ENCODE assay signal across 8 cellular contexts in genomic region chr7:106767498-106768323, GRCh38.
DNase-seq lines count a peak whose midpoint lies in the region; ATAC-seq and TF ChIP-seq lines count a peak whose summit lies in the region.

No MANE protein-coding gene starts in this region.

- no peaks in the 10 kb centered on the region for H3K9me3 Mint-ChIP-seq in CD4-positive, alpha-beta memory T cell

- no peaks in the 10 kb centered on the region for H3K36me3 Mint-ChIP-seq in CD4-positive, alpha-beta memory T cell

- no peaks in the 10 kb centered on the region for H3K79me2 ChIP-seq in PC-3 (ENCODE audit: low read length)

- peaks cover 24% of the 10 kb centered on the region for H3K4me1 ChIP-seq in CD4-positive, alpha-beta memory T cell (ENCODE audit: insufficient read depth, low read length)
- H3K4me1 ChIP-seq in tibial artery, result peaks cover 0 to 45% (median 0%) of the 10 kb centered on the region in 4 donors
- peaks cover 34% of the 10 kb centered on the region for H3K4me1 ChIP-seq in PC-3 (ENCODE audit: insufficient read depth, low read length)

- no peak overlapping the region for H3K9ac ChIP-seq in PC-3 (ENCODE audit: low read length)

- no peak overlapping the region for H2AFZ ChIP-seq in PC-3 (ENCODE audit: low read length)

- no peaks in the 10 kb centered on the region for H3K27me3 Mint-ChIP-seq in CD4-positive, alpha-beta memory T cell

- H3K27me3 ChIP-seq in CD4-positive, alpha-beta memory T cell (ENCODE audit: insufficient read depth, low read length), result no peaks in the 10 kb centered on the region
- H3K27me3 ChIP-seq in tibial artery, result no peaks in the 10 kb centered on the region
- no peaks in the 10 kb centered on the region for H3K27me3 ChIP-seq in PC-3 (ENCODE audit: low read length)

- no peak overlapping the region for H3K4me2 ChIP-seq in PC-3 (ENCODE audit: low read length)

- POLR2A ChIA-PET in CD4-positive, alpha-beta memory T cell (lab: Charles Lee; ENCODE audit: partially characterized antibody), result interaction anchor here (1.3 to 2.3 kb wide), 3 partner anchors 9 to 400 kb away, joined by 4 to 12 read pairs (median 9); partner anchors contain the start of genes HBP1 and PIK3CG
- POLR2A ChIA-PET in PC-3 (lab: Charles Lee; ENCODE audit: unreplicated experiment), result interaction anchor here (0.5 kb wide), 1 partner anchor 31 kb away, joined by 4 read pairs; no protein-coding TSS in a partner anchor

- no peak for TF ChIP-seq CTCF in coronary artery (IDR thresholded peaks at IDR 0.05)
- TF ChIP-seq CTCF in tibial artery (IDR thresholded peaks at IDR 0.05), result no peak
- TF ChIP-seq CTCF in PC-3 (conservative IDR thresholded peaks at IDR 0.05; ENCODE audit: low read depth, low read length), result no peak

- H3K27ac ChIP-seq in CD4-positive, alpha-beta memory T cell (ENCODE audit: low read depth, low read length), result no peak overlapping the region
- H3K27ac ChIP-seq in coronary artery, result no peak overlapping the region
- H3K27ac ChIP-seq in tibial artery, result peak overlapping the region in 1 of 2 donors; percentile 56
- no peak overlapping the region for H3K27ac ChIP-seq in PC-3 (ENCODE audit: low read length)

- no peaks in the 10 kb centered on the region for H4K20me1 ChIP-seq in PC-3 (ENCODE audit: low read length)

- ATAC-seq in GM19468 (IDR thresholded peaks at IDR 0.05; ENCODE audit: extremely low read depth, unreplicated experiment) (peak; percentile 59), HG03520 (IDR thresholded peaks at IDR 0.05; ENCODE audit: unreplicated experiment) (peak; percentile 71), PC-3 (no peak), GM21737 (IDR thresholded peaks at IDR 0.05; ENCODE audit: unreplicated experiment) (no peak)

- no peaks in the 10 kb centered on the region for H3K9me3 ChIP-seq in CD4-positive, alpha-beta memory T cell (ENCODE audit: control insufficient read depth in 1 of 2, low read length in 2 of 2)
- H3K9me3 ChIP-seq in tibial artery (no peaks in the 10 kb centered on the region), PC-3 (ENCODE audit: low read length) (no peaks in the 10 kb centered on the region)

- peak in 3 of 5 donors; percentile 8 to 50 (median 34) for DNase-seq in CD4-positive, alpha-beta memory T cell
- DNase-seq in coronary artery (ENCODE audit: low spot score), result no peak
- DNase-seq in tibial artery, result no peak
- no peak for DNase-seq in NCI-H1092 (lab: John Stamatoyannopoulos, UW)
- DNase-seq in PC-3, result no peak

- no peaks in the 10 kb centered on the region for H3K36me3 ChIP-seq in CD4-positive, alpha-beta memory T cell (ENCODE audit: insufficient read depth, low read length)
- no peaks in the 10 kb centered on the region for H3K36me3 ChIP-seq in tibial artery
- H3K36me3 ChIP-seq in PC-3 (ENCODE audit: low read depth, low read length), result no peaks in the 10 kb centered on the region

- H3F3A ChIP-seq in PC-3 (ENCODE audit: low read length, unreplicated experiment), result peaks cover 10% of the 10 kb centered on the region

- H3K4me1 Mint-ChIP-seq in CD4-positive, alpha-beta memory T cell, result peaks cover 21 to 32% (median 26%) of the 10 kb centered on the region in 4 donors

- no peaks in the 10 kb centered on the region for H3K9me2 ChIP-seq in PC-3 (replicated peaks; ENCODE audit: low read length)

- peak overlapping the region; percentile 75 to 89 (median 79) for H3K4me3 Mint-ChIP-seq in CD4-positive, alpha-beta memory T cell

- H3K4me3 ChIP-seq in CD4-positive, alpha-beta memory T cell (ENCODE audit: low read length in 2 of 2), result peak overlapping the region in 1 of 2 donors; percentile 22
- H3K4me3 ChIP-seq in coronary artery, result peak overlapping the region; percentile 55
- peak overlapping the region; percentile 9 to 10 for H3K4me3 ChIP-seq in tibial artery
- H3K4me3 ChIP-seq in PC-3 (ENCODE audit: low read length), result no peak overlapping the region

- CTCF ChIA-PET in CD4-positive, alpha-beta memory T cell (lab: Charles Lee; ENCODE audit: partially characterized antibody), result interaction anchor here (1.4 kb wide), 1 partner anchor 108 kb away, joined by 5 read pairs; the partner anchor contains the start of gene CCDC71L
- CTCF ChIA-PET in PC-3 (lab: Charles Lee), result no interaction called here

- H3K27ac Mint-ChIP-seq in CD4-positive, alpha-beta memory T cell, result peak overlapping the region; percentile 47 to 93 (median 82)

- intact Hi-C loops in CD4-positive, alpha-beta memory T cell (cut with micrococcal nuclease), result no loop called here
- intact Hi-C loops in tibial artery (cut with DNase I; ENCODE audit: low total_unique reads) (no loop called here), PC-3 (cut with micrococcal nuclease) (no loop called here)

- BruUV-seq in PC-3 (replicated peaks; lab: Mats Ljungman, UMichigan), result no TSS peak

Comparison
In these comparisons a context has a peak if more than half of its experiments do, and no peak if none do; other contexts are left out.
1. DNase-seq: peak in CD4-positive, alpha-beta memory T cell (3 of 5); none in coronary artery (single experiment), tibial artery (0 of 2), NCI-H1092 (single experiment) and PC-3 (single experiment).
2. ATAC-seq: peak in GM19468 (single experiment) and HG03520 (single experiment); none in PC-3 (single experiment) and GM21737 (single experiment).